In genomic region chr1:54112969-54113368, GRCh38 we compare ENCODE assay signal across 25 cellular contexts. TPM values are rescaled to one million over a fixed set of nuclear protein-coding genes. Genes with fewer than 3 reads are reported as not detected.
DNase-seq lines count a peak whose midpoint lies in the region; ATAC-seq, FAIRE-seq and TF ChIP-seq lines count a peak whose summit lies in the region.
"Had no signal": no experiment of that assay in that cellular context is flagged by ENCODE, and none has a peak within 500 bp of the region (broad histone marks: within the 10 kb centered on the region; RNA-seq: fewer than 3 reads in every experiment).

No MANE protein-coding gene starts in this region.

- no peak overlapping the region for H3K4ac ChIP-seq in H9 (ENCODE audit: low read depth, low read length)

- no peak overlapping the region for H2AK5ac ChIP-seq in H9 (ENCODE audit: insufficient read length, low read length)

- H3K4me2 ChIP-seq in H9 (ENCODE audit: insufficient read depth, insufficient read length, low read length): no peak overlapping the region
- H3K4me2 ChIP-seq: A549 had no signal

- H3K23ac ChIP-seq in H9 (ENCODE audit: insufficient read length, low read depth, low read length): no peak overlapping the region

- no peaks in the 10 kb centered on the region for H3K9me3 Mint-ChIP-seq in H9
- no peaks in the 10 kb centered on the region for H3K9me3 Mint-ChIP-seq in nephron
- H3K9me3 Mint-ChIP-seq: CD14-positive monocyte; CD8-positive, alpha-beta T cell; HFFc6 had no signal

- H3K4me3 Mint-ChIP-seq in H9 (no peak overlapping the region), nephron (no peak overlapping the region)
- H3K4me3 Mint-ChIP-seq: CD14-positive monocyte; CD8-positive, alpha-beta T cell; HFFc6 had no signal

- H2BK20ac ChIP-seq in H9 (ENCODE audit: low read depth, low read length, poor library complexity, severe bottlenecking): no peak overlapping the region

- H3K27ac ChIP-seq in H9 (ENCODE audit: insufficient read length, low read depth, low read length): no peak overlapping the region
- H3K27ac ChIP-seq in pancreas: no peak overlapping the region
- H3K27ac ChIP-seq: A549, HL-60 had no signal

- H3K56ac ChIP-seq in H9 (ENCODE audit: insufficient read length, low read depth, low read length): no peak overlapping the region

- H3K27me3 ChIP-seq in H7 (ENCODE audit: control insufficient read depth, insufficient read depth, low read length) (no peaks in the 10 kb centered on the region), H9 (ENCODE audit: insufficient read depth, low read length) (no peaks in the 10 kb centered on the region), pancreas (no peaks in the 10 kb centered on the region)
- H3K27me3 ChIP-seq: BE2C had no signal

- H3K36me3 ChIP-seq in H7 (replicated peaks; ENCODE audit: control insufficient read depth, insufficient read depth, low read length): no peaks in the 10 kb centered on the region
- H3K36me3 ChIP-seq in pancreas: no peaks in the 10 kb centered on the region
- H3K36me3 ChIP-seq: BE2C had no signal

- H3K23me2 ChIP-seq in H9 (ENCODE audit: insufficient read length, low read depth, low read length, poor library complexity, severe bottlenecking): no peaks in the 10 kb centered on the region

- H3K4me1 Mint-ChIP-seq in H9 (peaks cover 2 to 5% of the 10 kb centered on the region in 2 experiments; a peak in 3 of 4 replicates), nephron (peaks cover 16% of the 10 kb centered on the region)
- H3K4me1 Mint-ChIP-seq: CD14-positive monocyte had no signal

- no peaks in the 10 kb centered on the region for H3K79me2 ChIP-seq in H9 (ENCODE audit: insufficient read depth, low read length)

- DNase-seq in H7 (peak; percentile 18), H9 (peak; percentile 12), left colon (no peak), NCI-H2107 treated with DMSO at 0.1 percent for 48 hours (lab: John Stamatoyannopoulos, UW; ENCODE audit: unreplicated experiment) (no peak), pancreas (no peak), NCI-H2107 (lab: John Stamatoyannopoulos, UW) (no peak)
- DNase-seq: BE2C; CD8-positive, alpha-beta T cell; COR-L47; DMS153; DMS79 treated with DMSO at 0.1 percent for 48 hours; EL; GOT3; HCEC 1CT; HFFc6 had no signal

- H3K9ac ChIP-seq in H9 (ENCODE audit: extremely low read depth, insufficient read length, low read length): no peak overlapping the region

- H3K27ac Mint-ChIP-seq in H9: no peak overlapping the region
- peak overlapping the region; percentile 72 to 82 (median 73) for H3K27ac Mint-ChIP-seq in nephron
- H3K27ac Mint-ChIP-seq: CD8-positive, alpha-beta T cell; HFFc6 had no signal

- H3K27me3 Mint-ChIP-seq in H9 (ENCODE audit: low read depth) (no peaks in the 10 kb centered on the region; the same call in 1 of the 2 replicates), nephron (ENCODE audit: low read depth) (peaks cover 3% of the 10 kb centered on the region)

- no peak overlapping the region for H2BK15ac ChIP-seq in H9 (ENCODE audit: low read depth, low read length)

- no peak overlapping the region for H3K18ac ChIP-seq in H9 (ENCODE audit: insufficient read length, low read depth, low read length)

- ATAC-seq in left colon: peak; percentile 31
- ATAC-seq in HG02840 (IDR thresholded peaks at IDR 0.05; ENCODE audit: low FRiP score, unreplicated experiment): no peak
- no peak for ATAC-seq in pancreas
- ATAC-seq: A549; CD8-positive, alpha-beta T cell had no signal

- intact Hi-C loops in left colon (cut with DNase I, micrococcal nuclease) (no loop called here), pancreas (cut with DNase I) (loop anchor here in 2 of 3 donors (10.0 kb wide), 1 partner anchor 382 kb away; no protein-coding TSS in a partner anchor)

- WGBS in H9 (ENCODE audit: extremely low coverage, insufficient read length, low lambda C conversion rate): no CpG with 5 or more reads among the region's 5 CpGs
- WGBS in pancreas, 2 donors: 64 to 71% methylated on average over 5 of the region's 5 CpGs

- no peaks in the 10 kb centered on the region for H3K4me1 ChIP-seq in H9 (ENCODE audit: insufficient read depth, low read length)
- no peaks in the 10 kb centered on the region for H3K4me1 ChIP-seq in pancreas
- H3K4me1 ChIP-seq: BE2C had no signal

- H3K14ac ChIP-seq in H9 (ENCODE audit: insufficient read depth, low read length): no peak overlapping the region

- H3K9me3 ChIP-seq in H9 (ENCODE audit: control insufficient read depth, low read depth, low read length) (no peaks in the 10 kb centered on the region), pancreas (no peaks in the 10 kb centered on the region)
- H3K9me3 ChIP-seq: A549, BE2C had no signal

- no peaks in the 10 kb centered on the region for H4K20me1 ChIP-seq in H9 (ENCODE audit: control insufficient read depth, insufficient read depth, insufficient read length)

- no peak overlapping the region for H4K91ac ChIP-seq in H9 (ENCODE audit: insufficient read length, low read depth, low read length)

- H4K8ac ChIP-seq in H9 (replicated peaks; ENCODE audit: insufficient read length, low read depth, low read length): no peak overlapping the region

- TF ChIP-seq CTCF in H9 (conservative IDR thresholded peaks at IDR 0.05): no peak
- TF ChIP-seq CTCF in nephron (IDR thresholded peaks at IDR 0.05; ENCODE audit: unreplicated experiment in 3 of 3): no peak
- no peak for TF ChIP-seq CTCF in pancreas (IDR thresholded peaks at IDR 0.05)

- H2BK12ac ChIP-seq in H9 (ENCODE audit: insufficient read length, low read depth, low read length): no peak overlapping the region

- H2BK120ac ChIP-seq in H9 (ENCODE audit: low read depth, low read length, poor library complexity, severe bottlenecking): no peak overlapping the region

- H2BK5ac ChIP-seq in H9 (ENCODE audit: insufficient read length, low read length): no peak overlapping the region

- H2AFZ ChIP-seq in H9 (ENCODE audit: low read length): no peak overlapping the region

- H3K36me3 Mint-ChIP-seq in H9 (ENCODE audit: insufficient read depth in 1 of 3, low read depth in 3 of 3) (no peaks in the 10 kb centered on the region), nephron (ENCODE audit: low read depth) (no peaks in the 10 kb centered on the region)
- H3K36me3 Mint-ChIP-seq: CD8-positive, alpha-beta T cell had no signal

- no peak for FAIRE-seq in pancreas (lab: Jason Lieb, UNC)
- FAIRE-seq: A549, D721Med, G401.6, GM12892, GM19239 had no signal

- H4K5ac ChIP-seq in H9 (ENCODE audit: insufficient read length, low read depth, low read length): no peak overlapping the region

- H3K4me3 ChIP-seq in H7 (ENCODE audit: insufficient read depth, low read depth, low read length) (no peak overlapping the region), pancreas (no peak overlapping the region)
- H3K4me3 ChIP-seq: A549 had no signal

- H3T11ph ChIP-seq in H9 (ENCODE audit: low read length): no peak overlapping the region

- no peaks in the 10 kb centered on the region for H3K79me1 ChIP-seq in H9 (ENCODE audit: insufficient read depth, low read depth, low read length, poor library complexity, severe bottlenecking)

RNA-seq across cellular contexts. Expression of gene CDCP2, which starts 39.8 kb away (rescaled TPM):
- total RNA-seq in H7 (2014; rRNA removed; shearing (Covaris generic)): not detected in 2 replicates
- not detected in 2 replicates for total RNA-seq in H9 (2021)
- total RNA-seq in left colon: under 1 TPM; 0.12 to 0.14 TPM
- under 1 TPM in 1 of 6 donors, not detected in 5; 0.08 TPM for total RNA-seq in pancreas
- polyA plus RNA-seq in pancreas: not detected
- total RNA-seq: CD8-positive, alpha-beta T cell; HFFc6 had no signal
- polyA plus RNA-seq: A549, AG04450, CD14-positive monocyte had no signal

RNA-seq across cellular contexts. Expression of gene TCEANC2, which starts 59.6 kb away (rescaled TPM):
- total RNA-seq in H7 (2014; rRNA removed; shearing (Covaris generic)): 4.3 and 6.4 TPM in 2 replicates
- total RNA-seq in H9 (2021) (4.8 and 5.3 TPM in 2 replicates), left colon (1 to 10 TPM; 3.4 to 4.4 TPM), pancreas (1 to 10 TPM; 1.3 to 3.8 (median 2.2) TPM)
- 1 to 10 TPM; 1.1 to 1.4 TPM for polyA plus RNA-seq in pancreas

RNA-seq across cellular contexts. Expression of gene TMEM59, which starts 60.0 kb away (rescaled TPM):
- 127 and 136 TPM in 2 replicates for total RNA-seq in H7 (2014; rRNA removed; shearing (Covaris generic))
- total RNA-seq in H9 (2021) (111 and 131 TPM in 2 replicates), left colon (1,000 to 10,000 TPM in 1 of 2 donors, 100 to 1,000 TPM in 1; 782 to 1,105 TPM), pancreas (100 to 1,000 TPM; 175 to 316 (median 232) TPM)
- polyA plus RNA-seq in pancreas: 100 to 1,000 TPM in 1 of 2 donors, 10 to 100 TPM in 1; 59.9 to 287 TPM

Comparison
In these comparisons a context has a peak if more than half of its experiments do, and no peak if none do; other contexts are left out.
1. DNase-seq: peak in H7 (single experiment) and H9 (single experiment); none in left colon (0 of 2), NCI-H2107 treated with DMSO at 0.1 percent for 48 hours (single experiment), pancreas (0 of 6) and NCI-H2107 (single experiment).
2. H3K27ac Mint-ChIP-seq: peak in nephron (3 of 3); none in H9 (0 of 3).
3. intact Hi-C loops: an anchor here in pancreas (10.0 kb wide); none called in left colon.